Comparison of ENCODE assay signal across 12 cellular contexts in the genomic region with DNA sequence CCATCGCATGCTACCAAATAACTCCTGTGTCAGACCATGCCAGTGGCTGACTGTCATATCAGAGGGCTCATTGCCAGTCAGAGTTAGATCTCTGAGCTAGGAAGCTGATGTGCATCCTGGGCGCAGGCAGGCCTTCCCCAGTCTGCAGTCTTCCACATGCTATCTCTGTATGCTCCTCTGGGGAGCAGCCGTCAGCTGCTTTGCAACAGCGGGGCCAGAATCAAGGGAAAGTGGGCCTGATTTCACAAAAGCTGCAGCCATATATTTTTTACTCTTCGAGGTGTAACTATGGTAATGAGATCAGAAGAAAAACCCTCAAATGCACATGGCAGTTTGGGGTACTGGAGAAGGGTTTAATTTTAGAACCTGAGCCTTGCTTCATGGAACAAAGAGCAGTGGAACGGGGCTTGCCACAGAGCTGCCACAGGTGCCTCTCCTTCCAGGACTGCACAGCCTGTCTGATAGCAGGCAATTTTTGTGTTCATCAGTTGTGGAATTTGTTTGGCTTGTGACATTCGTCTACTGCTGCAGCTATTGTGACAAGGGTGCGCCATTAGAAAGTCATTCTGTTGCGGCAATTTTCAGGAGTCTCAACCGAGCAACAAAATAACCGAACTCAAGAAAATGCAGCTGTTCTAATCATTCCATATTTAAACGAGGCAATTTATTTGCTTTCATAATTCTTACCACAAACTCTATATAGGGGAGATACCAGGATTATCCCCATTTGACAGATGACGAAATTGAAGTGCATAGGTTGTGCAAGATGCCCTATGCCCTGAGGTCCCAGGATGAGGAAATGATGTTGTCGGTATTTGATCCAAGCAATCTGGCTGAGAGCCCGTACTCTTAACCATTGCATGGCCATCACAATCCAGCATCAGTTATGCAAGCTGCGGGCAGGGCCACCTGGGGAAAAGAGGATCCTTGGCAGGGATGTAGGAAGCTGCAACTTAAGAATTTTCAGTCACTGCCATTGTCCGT.
DNase-seq lines count a peak whose midpoint lies in the region; TF ChIP-seq lines count a peak whose summit lies in the region.
"Had no signal": no experiment of that assay in that cellular context is flagged by ENCODE, and none has a peak within 500 bp of the region (broad histone marks: within the 10 kb centered on the region; RNA-seq: fewer than 3 reads in every experiment).

No MANE protein-coding gene starts in this region.

- no peak overlapping the region for H3K4me2 ChIP-seq in OCI-LY7 (ENCODE audit: low read length)

- H3K4me3 Mint-ChIP-seq in activated CD4-positive, alpha-beta memory T cell treated with anti-CD3 and anti-CD28 coated beads, Interleukin-2, amount 10 ng/mL, durations not matched to agents 7 days and 5 days = no peak overlapping the region

- H3K4me1 Mint-ChIP-seq in activated CD4-positive, alpha-beta memory T cell treated with anti-CD3 and anti-CD28 coated beads, Interleukin-2, amount 10 ng/mL, durations not matched to agents 7 days and 5 days = no peaks in the 10 kb centered on the region

- TF ChIP-seq CTCF in OCI-LY7 (conservative IDR thresholded peaks at IDR 0.05; ENCODE audit: low read length) (peak; percentile 29; the same call in 1 of the 2 replicates), dorsolateral prefrontal cortex (IDR thresholded peaks at IDR 0.05 in 54 of 56, conservative IDR thresholded peaks at IDR 0.05 in 2 of 56; ENCODE audit: low read depth in 1 of 56, partially characterized antibody in 56 of 56) (peak in 51 of 56 donors; percentile 14 to 67 (median 43))

- DNase-seq in DMS 273 (lab: John Stamatoyannopoulos, UW; ENCODE audit: unreplicated experiment) (peak; percentile 18), DMS 273 treated with DMSO at 0.1 percent for 48 hours (lab: John Stamatoyannopoulos, UW) (no peak), OCI-LY7 (ENCODE audit: low spot score) (no peak), dorsolateral prefrontal cortex (peak in 9 of 10 donors; percentile 33 to 78 (median 68)), posterior cingulate gyrus (peak in 9 of 10 donors; percentile 20 to 94 (median 58)), RKO (ENCODE audit: low spot score) (no peak)
- DNase-seq in activated CD4-positive, alpha-beta memory T cell treated with anti-CD3 and anti-CD28 coated beads, Interleukin-2, amount 10 ng/mL, durations not matched to agents 7 days and 5 days = no peak
- no peak for DNase-seq in stimulated activated CD4-positive, alpha-beta T cell treated with anti-CD3 and anti-CD28 coated beads, Interleukin-15, amount 100 ng/mL, for 24 hours
- DNase-seq: erythroblast, mucosa of descending colon had no signal

- H3K9me3 Mint-ChIP-seq in activated CD4-positive, alpha-beta memory T cell treated with anti-CD3 and anti-CD28 coated beads, Interleukin-2, amount 10 ng/mL, durations not matched to agents 7 days and 5 days = no peaks in the 10 kb centered on the region

- no peaks in the 10 kb centered on the region for H4K20me1 ChIP-seq in OCI-LY7 (ENCODE audit: insufficient read depth, low read length)

- no peaks in the 10 kb centered on the region for H3K27me3 ChIP-seq in dorsolateral prefrontal cortex

- H3K27ac ChIP-seq in OCI-LY7 (ENCODE audit: low read depth, low read length, poor library complexity, severe bottlenecking) (no peak overlapping the region), dorsolateral prefrontal cortex (peak overlapping the region in 52 of 59 donors; percentile 5 to 85 (median 56))
- H3K27ac ChIP-seq: 22Rv1 had no signal

- H3K4me3 ChIP-seq in OCI-LY7 (ENCODE audit: low read depth, low read length, poor library complexity, severe bottlenecking) (no peak overlapping the region), dorsolateral prefrontal cortex (no peak overlapping the region)
- H3K4me3 ChIP-seq: HAP-1, mucosa of descending colon had no signal

- no peaks in the 10 kb centered on the region for H3K4me1 ChIP-seq in OCI-LY7 (ENCODE audit: insufficient read depth, low read length, poor library complexity, severe bottlenecking)
- H3K4me1 ChIP-seq: HAP-1 had no signal

- no peaks in the 10 kb centered on the region for H3K9me3 ChIP-seq in OCI-LY7 (ENCODE audit: low read length)
- H3K9me3 ChIP-seq: HAP-1, mucosa of descending colon had no signal

- CTCF ChIA-PET in OCI-LY7 (lab: Charles Lee; ENCODE audit: unreplicated experiment) = no interaction called here
- CTCF ChIA-PET in activated CD4-positive, alpha-beta memory T cell treated with anti-CD3 and anti-CD28 coated beads, Interleukin-2, amount 10 ng/mL, durations not matched to agents 7 days and 5 days (lab: Charles Lee) = interaction anchor here (1.3 kb wide), 1 partner anchor 534 kb away, joined by 3 read pairs; no protein-coding TSS in a partner anchor

- H3K36me3 Mint-ChIP-seq in activated CD4-positive, alpha-beta memory T cell treated with anti-CD3 and anti-CD28 coated beads, Interleukin-2, amount 10 ng/mL, durations not matched to agents 7 days and 5 days (ENCODE audit: low read depth) = no peaks in the 10 kb centered on the region

- H2AFZ ChIP-seq in OCI-LY7 (ENCODE audit: low read length) = no peak overlapping the region

- POLR2A ChIA-PET in OCI-LY7 (lab: Charles Lee) = interaction anchor here (1.4 kb wide), 1 partner anchor 13 kb away, joined by 3 read pairs; no protein-coding TSS in a partner anchor
- POLR2A ChIA-PET in activated CD4-positive, alpha-beta memory T cell treated with anti-CD3 and anti-CD28 coated beads, Interleukin-2, amount 10 ng/mL, durations not matched to agents 7 days and 5 days (lab: Charles Lee) = no interaction called here

- no TSS peak for BruUV-seq in OCI-LY7 (replicated peaks; lab: Mats Ljungman, UMichigan)

- H3K79me2 ChIP-seq in OCI-LY7 (ENCODE audit: insufficient read depth, low read depth, low read length) = no peaks in the 10 kb centered on the region

- no peak overlapping the region for H3K27ac Mint-ChIP-seq in activated CD4-positive, alpha-beta memory T cell treated with anti-CD3 and anti-CD28 coated beads, Interleukin-2, amount 10 ng/mL, durations not matched to agents 7 days and 5 days

- no peaks in the 10 kb centered on the region for H3K36me3 ChIP-seq in OCI-LY7 (ENCODE audit: insufficient read depth, low read length)
- H3K36me3 ChIP-seq: HAP-1 had no signal

- no peaks in the 10 kb centered on the region for H3K9me2 ChIP-seq in OCI-LY7 (ENCODE audit: insufficient read depth, low read length)

- no peaks in the 10 kb centered on the region for H3K27me3 Mint-ChIP-seq in activated CD4-positive, alpha-beta memory T cell treated with anti-CD3 and anti-CD28 coated beads, Interleukin-2, amount 10 ng/mL, durations not matched to agents 7 days and 5 days

- intact Hi-C loops in OCI-LY7 (cut with micrococcal nuclease; ENCODE audit: unreplicated experiment) = loop anchor here (5.0 to 10.0 kb wide), 2 partner anchors 127 to 900 kb away; no protein-coding TSS in a partner anchor
- intact Hi-C loops in dorsolateral prefrontal cortex (cut with DNase I) = loop anchor here (5.0 to 10.0 kb wide), 5 partner anchors 112 to 897 kb away; no protein-coding TSS in a partner anchor
- intact Hi-C loops in posterior cingulate gyrus (cut with DNase I) = loop anchor here (1.0 to 5.0 kb wide), 4 partner anchors 117 to 902 kb away; a partner anchor contains a TSS

Comparison
In these comparisons a context has a peak if more than half of its experiments do, and no peak if none do; other contexts are left out.
1. DNase-seq: peak in DMS 273 (single experiment), dorsolateral prefrontal cortex (9 of 10) and posterior cingulate gyrus (9 of 10); none in DMS 273 treated with DMSO at 0.1 percent for 48 hours (single experiment), OCI-LY7 (single experiment), activated CD4-positive, alpha-beta memory T cell treated with anti-CD3 and anti-CD28 coated beads, Interleukin-2, amount 10 ng/mL, durations not matched to agents 7 days and 5 days (single experiment), RKO (single experiment) and stimulated activated CD4-positive, alpha-beta T cell treated with anti-CD3 and anti-CD28 coated beads, Interleukin-15, amount 100 ng/mL, for 24 hours (single experiment).